Comparison of ENCODE assay signal across 12 cellular contexts in the genomic region with DNA sequence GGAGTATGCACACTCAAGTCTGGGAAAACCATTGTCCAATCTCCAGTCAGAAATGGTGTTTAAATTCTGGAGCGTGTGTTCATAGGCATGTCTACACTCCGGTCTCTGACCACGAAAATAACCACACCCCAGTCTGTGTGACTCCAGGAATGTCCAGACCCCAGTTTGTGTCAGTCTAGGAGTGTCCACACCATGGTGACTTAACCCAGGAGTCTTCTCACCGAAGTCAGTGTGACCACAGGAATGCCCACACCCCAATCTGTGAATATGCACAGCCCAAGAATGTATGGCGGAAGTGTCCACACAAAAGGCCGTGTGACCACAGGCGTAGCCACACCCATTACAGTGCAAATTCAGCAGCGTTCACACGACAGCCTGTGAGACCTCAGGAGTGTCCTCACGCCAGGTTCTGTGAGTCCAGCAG. TPM values are rescaled to one million over a fixed set of nuclear protein-coding genes. Genes with fewer than 3 reads are reported as not detected.
A peak's percentile ranks its signal among the peaks of the same experiment; 100 is the strongest.
DNase-seq lines count a peak whose midpoint lies in the region; ATAC-seq and TF ChIP-seq lines count a peak whose summit lies in the region.
"Had no signal": no experiment of that assay in that cellular context is flagged by ENCODE, and none has a peak within 500 bp of the region (broad histone marks: within the 10 kb centered on the region; RNA-seq: fewer than 3 reads in every experiment).

No MANE protein-coding gene starts in this region.

- H3K4me1 Mint-ChIP-seq in neural progenitor cell, result no peaks in the 10 kb centered on the region

- in situ Hi-C loops in brain microvascular endothelial cell (cut with HindIII; ENCODE audit: low pct_ligation_motif_present, low sequenced_read_pairs), result no loop called here

- peak; percentile 31 for ATAC-seq in lung (ENCODE audit: insufficient read depth, low FRiP score)
- ATAC-seq in GM21717 (IDR thresholded peaks at IDR 0.05; ENCODE audit: unreplicated experiment), result no peak

- no peak overlapping the region for H3K27ac Mint-ChIP-seq in neural progenitor cell

- no peak overlapping the region for H3K9ac ChIP-seq in neural progenitor cell
- H3K9ac ChIP-seq: BLaER1 treated with 17β-estradiol and CSF1 and Interleukin-3, amounts not matched to agents 10 nM and 100 nM had no signal

- DNase-seq in AG04449 (ENCODE audit: low read depth, low spot score) (peak; percentile 85), HT-29 (ENCODE audit: low spot score) (peak; percentile 89), brain microvascular endothelial cell (peak; percentile 97), lung (ENCODE audit: low spot score) (no peak), NCI-H128 (lab: John Stamatoyannopoulos, UW; ENCODE audit: unreplicated experiment) (no peak), neural progenitor cell (ENCODE audit: low spot score) (no peak), pons (ENCODE audit: low spot score) (no peak)
- DNase-seq: caudate nucleus, NCI-H146, SHP77 treated with DMSO at 0.1 percent for 48 hours had no signal

- H3F3A ChIP-seq in neural progenitor cell (ENCODE audit: low read depth), result no peaks in the 10 kb centered on the region

- 71 to 74% methylated on average over 10 of the region's 10 CpGs for WGBS in lung, 2 donors

- H3K36me3 ChIP-seq in brain microvascular endothelial cell (replicated peaks), result peaks cover 14% of the 10 kb centered on the region
- H3K36me3 ChIP-seq in lung (ENCODE audit: control insufficient read depth in 2 of 2, insufficient read depth in 2 of 2, low read length in 2 of 2), result peaks cover 5 to 8% of the 10 kb centered on the region in 2 donors
- H3K36me3 ChIP-seq in neural progenitor cell, result no peaks in the 10 kb centered on the region

- CTCF ChIA-PET in AG04449 (lab: Yijun Ruan, JAX), result no interaction called here

- no peak overlapping the region for H2AFZ ChIP-seq in neural progenitor cell (replicated peaks)

- peaks cover 2% of the 10 kb centered on the region for H3K36me3 Mint-ChIP-seq in neural progenitor cell

- peaks cover 5% of the 10 kb centered on the region for H3K9me3 Mint-ChIP-seq in neural progenitor cell

- TF ChIP-seq CTCF in AG04449 (IDR thresholded peaks at IDR 0.05; ENCODE audit: insufficient read depth, low read length, missing control alignments), result no peak
- no peak for TF ChIP-seq CTCF in brain microvascular endothelial cell (IDR thresholded peaks at IDR 0.05; ENCODE audit: low read depth, low read length, missing control alignments)
- TF ChIP-seq CTCF in lung (IDR thresholded peaks at IDR 0.05; ENCODE audit: control extremely low read depth, extremely low read depth), result no peak
- no peak for TF ChIP-seq CTCF in neural progenitor cell (IDR thresholded peaks at IDR 0.05)

- H3K4me3 ChIP-seq in AG04449 (ENCODE audit: low read depth, low read length) (no peak overlapping the region), brain microvascular endothelial cell (ENCODE audit: low read depth, low read length) (no peak overlapping the region), lung (no peak overlapping the region), neural progenitor cell (no peak overlapping the region)
- H3K4me3 ChIP-seq: BLaER1 treated with 17β-estradiol and CSF1 and Interleukin-3, amounts not matched to agents 10 nM and 100 nM had no signal

- no peak overlapping the region for H3K4me3 Mint-ChIP-seq in neural progenitor cell

- H3K4me2 ChIP-seq in neural progenitor cell, result no peak overlapping the region

- peaks cover 0 to 10% of the 10 kb centered on the region in 2 donors for H3K9me3 ChIP-seq in lung (ENCODE audit: control insufficient read depth in 2 of 2, insufficient read depth in 1 of 2, low read length in 1 of 2)
- H3K9me3 ChIP-seq in neural progenitor cell (ENCODE audit: low read depth), result no peaks in the 10 kb centered on the region

- peaks cover 3% of the 10 kb centered on the region for H3K27me3 Mint-ChIP-seq in neural progenitor cell (ENCODE audit: insufficient read depth, low read depth)

- H3K79me2 ChIP-seq in neural progenitor cell (ENCODE audit: low read depth), result no peaks in the 10 kb centered on the region

- H3K27ac ChIP-seq in brain microvascular endothelial cell (peak overlapping the region; percentile 76), lung (ENCODE audit: low read depth in 1 of 2, low read length in 1 of 2) (no peak overlapping the region), neural progenitor cell (no peak overlapping the region)

- H3K4me1 ChIP-seq in lung (ENCODE audit: control insufficient read depth in 2 of 2, insufficient read depth in 2 of 2, low read length in 2 of 2), result no peaks in the 10 kb centered on the region
- H3K4me1 ChIP-seq in neural progenitor cell, result no peaks in the 10 kb centered on the region

- H3K27me3 ChIP-seq in brain microvascular endothelial cell (replicated peaks) (no peaks in the 10 kb centered on the region), lung (ENCODE audit: control insufficient read depth, insufficient read depth) (no peaks in the 10 kb centered on the region), neural progenitor cell (no peaks in the 10 kb centered on the region)

- no peaks in the 10 kb centered on the region for H4K20me1 ChIP-seq in neural progenitor cell (ENCODE audit: low read depth)

- POLR2A ChIA-PET in AG04449 (lab: Yijun Ruan, JAX), result interaction anchor here (1.2 kb wide), 1 partner anchor 13 kb away, joined by 5 read pairs; no protein-coding TSS in a partner anchor

RNA-seq across cellular contexts. Expression of gene FTSJ1, which starts 11.4 kb away (rescaled TPM):
- 102 and 118 TPM in 2 replicates for total RNA-seq in HT-29 (2014; rRNA removed; shearing (Covaris generic))
- total RNA-seq in lung (10 to 100 TPM; 18.2 to 45.8 TPM), neural progenitor cell (ENCODE audit: low replicate concordance) (32.2 and 45.2 TPM in 2 replicates)
- polyA plus RNA-seq in lung, result 10 to 100 TPM; 43.7 to 48.3 TPM

RNA-seq across cellular contexts. Expression of gene SLC38A5, which starts 17.3 kb away (rescaled TPM):
- 103 and 136 TPM in 2 replicates for total RNA-seq in HT-29 (2014; rRNA removed; shearing (Covaris generic))
- 10 to 100 TPM; 15.2 to 65.3 TPM for total RNA-seq in lung
- 10 to 100 TPM; 30.7 to 80.9 TPM for polyA plus RNA-seq in lung
- total RNA-seq in neural progenitor cell (ENCODE audit: low replicate concordance), result 2.3 and 6.7 TPM in 2 replicates

RNA-seq across cellular contexts. Expression of gene PORCN, which starts 21.4 kb away (rescaled TPM):
- 6.5 and 8.7 TPM in 2 replicates for total RNA-seq in HT-29 (2014; rRNA removed; shearing (Covaris generic))
- total RNA-seq in lung, result 10 to 100 TPM in 1 of 2 donors, 1 to 10 TPM in 1; 3.3 to 12.8 TPM
- 10 to 100 TPM; 11.6 to 12.0 TPM for polyA plus RNA-seq in lung
- 10.8 and 21.2 TPM in 2 replicates for total RNA-seq in neural progenitor cell (ENCODE audit: low replicate concordance)

RNA-seq across cellular contexts. Expression of gene EBP, which starts 34.2 kb away (rescaled TPM):
- 285 and 311 TPM in 2 replicates for total RNA-seq in HT-29 (2014; rRNA removed; shearing (Covaris generic))
- total RNA-seq in lung (100 to 1,000 TPM in 1 of 2 donors, 10 to 100 TPM in 1; 41.5 to 154 TPM), neural progenitor cell (ENCODE audit: low replicate concordance) (74.6 and 95.4 TPM in 2 replicates)
- 100 to 1,000 TPM; 162 to 254 TPM for polyA plus RNA-seq in lung

RNA-seq across cellular contexts. Expression of gene TBC1D25, which starts 52.1 kb away (rescaled TPM):
- total RNA-seq in HT-29 (2014; rRNA removed; shearing (Covaris generic)), result 5.6 and 10.5 TPM in 2 replicates
- total RNA-seq in lung (10 to 100 TPM in 1 of 2 donors, 1 to 10 TPM in 1; 8.2 to 15.2 TPM), neural progenitor cell (ENCODE audit: low replicate concordance) (1.5 and 3.1 TPM in 2 replicates)
- polyA plus RNA-seq in lung, result 10 to 100 TPM in 1 of 2 donors, 1 to 10 TPM in 1; 5.6 to 12.1 TPM

Comparison
In these comparisons a context has a peak if more than half of its experiments do, and no peak if none do; other contexts are left out.
1. DNase-seq: peak in AG04449 (single experiment), HT-29 (single experiment) and brain microvascular endothelial cell (single experiment); none in lung (single experiment), NCI-H128 (single experiment), neural progenitor cell (single experiment) and pons (single experiment).